Comparison of ENCODE assay signal across 2 cellular contexts in genomic region chrX:49762175-49762704, GRCh38.
TF ChIP-seq lines count a peak whose summit lies in the region.

No MANE protein-coding gene starts in this region.

TF ChIP-seq in HepG2, 621 proteins besides CTCF, POLR2A, EP300 and RAD21:
- TF ChIP-seq NPAS2 (CRISPR knock-in tag; IDR thresholded peaks at IDR 0.05; ENCODE audit: borderline replicate concordance) = no peak
- TF ChIP-seq NR3C1 (CRISPR knock-in tag; IDR thresholded peaks at IDR 0.05) = no peak
- TF ChIP-seq ZNF207 (IDR thresholded peaks at IDR 0.05; ENCODE audit: borderline replicate concordance) = no peak
- peak; percentile 64 for TF ChIP-seq STAG1 (CRISPR knock-in tag; IDR thresholded peaks at IDR 0.05)
- TF ChIP-seq ZNF670 (CRISPR knock-in tag; IDR thresholded peaks at IDR 0.05; ENCODE audit: borderline replicate concordance) = no peak
- peak; percentile 77; the same call in 1 of the 2 replicates for TF ChIP-seq ZNF512 (CRISPR knock-in tag; IDR thresholded peaks at IDR 0.05)
- no peak for TF ChIP-seq ZNF160 (CRISPR knock-in tag; IDR thresholded peaks at IDR 0.05)
- TF ChIP-seq POGK (CRISPR knock-in tag; conservative IDR thresholded peaks at IDR 0.05) = no peak
- TF ChIP-seq TFE3 (CRISPR knock-in tag; IDR thresholded peaks at IDR 0.05) = no peak
- TF ChIP-seq FOXK2 (IDR thresholded peaks at IDR 0.05) = no peak
- TF ChIP-seq SMC3 (IDR thresholded peaks at IDR 0.05; ENCODE audit: low read length) = peak; percentile 32; the same call in 1 of the 2 replicates
- no peak for TF ChIP-seq STAT6 (CRISPR knock-in tag; IDR thresholded peaks at IDR 0.05; ENCODE audit: borderline replicate concordance)
- TF ChIP-seq MAX (IDR thresholded peaks at IDR 0.05) = no peak

TF ChIP-seq in H1, 55 proteins besides CTCF, POLR2A, EP300 and RAD21:
- TF ChIP-seq EGR1 (IDR thresholded peaks at IDR 0.05; ENCODE audit: borderline replicate concordance, low read depth, low read length) (no peak), MAFK (IDR thresholded peaks at IDR 0.05; ENCODE audit: low read depth, low read length) (no peak), RFX5 (IDR thresholded peaks at IDR 0.05; ENCODE audit: borderline replicate concordance, low read depth, low read length) (no peak), TBP (IDR thresholded peaks at IDR 0.05; ENCODE audit: low read depth, low read length) (no peak), ATF3 (IDR thresholded peaks at IDR 0.05; ENCODE audit: insufficient read depth, low read depth, low read length) (no peak), POLR2AphosphoS5 (IDR thresholded peaks at IDR 0.05; ENCODE audit: low read depth, low read length) (no peak), TAF1 (IDR thresholded peaks at IDR 0.05; ENCODE audit: low read depth, low read length) (no peak), CBX5 (IDR thresholded peaks at IDR 0.05; ENCODE audit: low read depth, low read length) (no peak), SP2 (IDR thresholded peaks at IDR 0.05; ENCODE audit: low read length) (no peak), HDAC6 (IDR thresholded peaks at IDR 0.05; ENCODE audit: low read depth, low read length) (no peak), EZH2 (IDR thresholded peaks at IDR 0.05; ENCODE audit: low read depth, low read length, severe bottlenecking) (no peak), PHF8 (conservative IDR thresholded peaks at IDR 0.05; ENCODE audit: low read depth, low read length) (no peak), RBBP5 (IDR thresholded peaks at IDR 0.05; ENCODE audit: borderline replicate concordance, low read depth, low read length) (no peak), CEBPB (IDR thresholded peaks at IDR 0.05; ENCODE audit: low read depth, low read length) (no peak), SUZ12 (IDR thresholded peaks at IDR 0.05; ENCODE audit: low read length) (no peak), USF2 (IDR thresholded peaks at IDR 0.05; ENCODE audit: low read length) (no peak), SIN3A (conservative IDR thresholded peaks at IDR 0.05 in 1 of 2, IDR thresholded peaks at IDR 0.05 in 1 of 2; ENCODE audit: low read depth in 1 of 2, low read length in 2 of 2) (no peak), JUND (IDR thresholded peaks at IDR 0.05; ENCODE audit: low read length) (no peak)
